Comparison of ENCODE assay signal across 8 cellular contexts in the genomic region with DNA sequence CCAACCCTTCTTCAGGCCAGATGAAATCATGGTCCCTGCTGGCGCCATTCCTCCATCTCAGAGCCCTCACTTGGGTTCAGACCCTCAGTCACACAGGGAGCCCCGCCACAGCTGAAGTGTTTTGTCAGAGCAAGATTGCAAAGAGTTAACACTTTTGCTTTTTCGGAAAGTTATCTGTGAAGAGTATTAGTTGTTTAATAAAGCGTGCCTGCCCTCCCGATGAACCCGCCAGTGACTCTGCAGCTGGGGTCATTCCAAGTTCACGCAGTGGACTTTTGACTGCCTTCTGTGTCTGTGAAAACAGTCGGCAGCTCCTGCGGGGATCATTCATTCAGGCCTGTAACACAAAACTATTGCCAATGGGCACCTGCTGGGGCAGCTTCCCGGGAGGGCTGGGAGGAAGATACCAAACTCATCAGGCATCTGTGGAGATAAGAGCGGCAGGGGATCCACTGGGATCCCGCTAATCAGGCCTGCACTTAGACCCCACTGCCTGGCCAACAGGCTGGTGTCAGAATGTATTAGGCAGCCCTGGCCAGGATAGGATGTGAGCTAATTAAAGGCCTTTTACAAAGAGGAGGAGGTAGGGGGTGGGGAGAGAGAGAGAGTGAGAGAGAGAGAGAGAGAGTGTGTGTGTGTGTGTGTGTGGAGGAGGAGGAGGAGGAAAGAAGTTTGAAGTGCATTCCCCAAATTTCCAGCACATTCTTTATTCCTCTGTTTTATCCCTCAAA.
A peak's percentile ranks its signal among the peaks of the same experiment; 100 is the strongest.
DNase-seq lines count a peak whose midpoint lies in the region; ATAC-seq, FAIRE-seq and TF ChIP-seq lines count a peak whose summit lies in the region.

No MANE protein-coding gene starts in this region.

- H4K20me1 ChIP-seq in GM12878 (ENCODE audit: control insufficient read depth, insufficient read depth) = peaks cover 9% of the 10 kb centered on the region; the same call in 1 of the 2 replicates
- no peaks in the 10 kb centered on the region for H4K20me1 ChIP-seq in HepG2 (ENCODE audit: insufficient read depth, low read length)

- DNase-seq in T-helper 1 cell = no peak
- no peak for DNase-seq in GM12878 (ENCODE audit: low read depth, low spot score)
- peak; percentile 82 for DNase-seq in HepG2 (ENCODE audit: low spot score)
- DNase-seq in thyroid gland = peak; percentile 79 to 85
- DNase-seq in effector CD8-positive, alpha-beta T cell (lab: John Stamatoyannopoulos, UW) = no peak
- DNase-seq in NCI-H748 (lab: John Stamatoyannopoulos, UW; ENCODE audit: unreplicated experiment) = no peak

- TF ChIP-seq POLR2A in GM12878 (IDR thresholded peaks at IDR 0.05; ENCODE audit: low read depth, low read length) = no peak
- no peak for TF ChIP-seq POLR2A in HepG2 (IDR thresholded peaks at IDR 0.05; ENCODE audit: insufficient read depth in 1 of 2, low read depth in 2 of 2, low read length in 2 of 2)
- TF ChIP-seq POLR2A in thyroid gland (IDR thresholded peaks at IDR 0.05) = no peak

- H3K4me1 Mint-ChIP-seq in T-helper 1 cell treated with Interleukin-12 subunit alpha and Interleukin-12 subunit beta and Interleukin-4 antibody, amounts not matched to agents 30 μg/mL and 1 μg/mL, for 36 hours (ENCODE audit: low read depth) = peaks cover 53% of the 10 kb centered on the region

- no peak for TF ChIP-seq RAD21 in GM12878 (IDR thresholded peaks at IDR 0.05; ENCODE audit: insufficient read depth, low read depth, low read length)
- TF ChIP-seq RAD21 in HepG2 (CRISPR knock-in tag; IDR thresholded peaks at IDR 0.05) = no peak

- TF ChIP-seq EP300 in GM12878 (IDR thresholded peaks at IDR 0.05; ENCODE audit: borderline replicate concordance in 1 of 2, control insufficient read depth in 1 of 2, low read depth in 2 of 2, low read length in 2 of 2) (no peak), HepG2 (IDR thresholded peaks at IDR 0.05; ENCODE audit: low read depth in 2 of 2, low read length in 2 of 2) (peak in 1 of 2 experiments; percentile 76; a peak in 2 of 4 replicates), HepG2 (CRISPR knock-in tag; IDR thresholded peaks at IDR 0.05; ENCODE audit: borderline replicate concordance) (no peak)

- POLR2A ChIA-PET in GM12878 (lab: Charles Lee) = interaction anchor here (0.6 kb wide), 4 partner anchors 13 to 1269 kb away, joined by 3 to 4 read pairs (median 4); no protein-coding TSS in a partner anchor
- POLR2A ChIA-PET in HepG2 (lab: Yijun Ruan, JAX) = interaction anchor here (0.9 to 2.2 kb wide), 3 partner anchors 52 to 185 kb away, joined by 3 to 8 read pairs (median 3); no protein-coding TSS in a partner anchor

- no TSS peak for BruUV-seq in GM12878 (replicated peaks; lab: Mats Ljungman, UMichigan)
- BruUV-seq in HepG2 (replicated peaks; lab: Mats Ljungman, UMichigan) = no TSS peak

- RAD21 ChIA-PET in GM12878 (lab: Charles Lee; ENCODE audit: unreplicated experiment) = interaction anchor here (0.8 to 2.0 kb wide), 5 partner anchors 14 to 185 kb away, joined by 3 to 8 read pairs (median 3); no protein-coding TSS in a partner anchor

- H3K27ac ChIP-seq in GM12878 (ENCODE audit: control insufficient read depth, insufficient read depth) (no peak overlapping the region), HepG2 (ENCODE audit: extremely low read length, insufficient read depth, low read length) (no peak overlapping the region), thyroid gland (peak overlapping the region; percentile 45 to 88 (median 79))

- ATAC-seq in GM12878 (0 out of 3 replicates have a peak, but pooled peaks have one; percentile 5), HepG2 (peak; percentile 75), GM21515 (IDR thresholded peaks at IDR 0.05; ENCODE audit: unreplicated experiment) (no peak)

- H3K4me3 ChIP-seq in GM12878 (no peak overlapping the region), HepG2 (replicated peaks in 1 of 3; ENCODE audit: insufficient read depth in 1 of 3, low read depth in 2 of 3, low read length in 3 of 3) (no peak overlapping the region), thyroid gland (replicated peaks in 1 of 3) (no peak overlapping the region)

- H3K9me3 ChIP-seq in GM12878 (replicated peaks; ENCODE audit: control insufficient read depth, insufficient read depth, low read length) = peaks cover 4% of the 10 kb centered on the region; the same call in 2 of the 3 replicates
- H3K9me3 ChIP-seq in HepG2 (ENCODE audit: low read length) = no peaks in the 10 kb centered on the region
- H3K9me3 ChIP-seq in thyroid gland = no peaks in the 10 kb centered on the region

- H3K36me3 Mint-ChIP-seq in T-helper 1 cell treated with Interleukin-12 subunit alpha and Interleukin-12 subunit beta and Interleukin-4 antibody, amounts not matched to agents 30 μg/mL and 1 μg/mL, for 36 hours (ENCODE audit: low read depth) = peaks cover 31% of the 10 kb centered on the region

- SMC1A ChIA-PET in GM12878 (lab: Charles Lee; ENCODE audit: uncharacterized antibody, unreplicated experiment) = interaction anchor here (1.0 to 7.5 kb wide), 9 partner anchors 10 to 186 kb away, joined by 3 to 74 read pairs (median 4); partner anchors contain the start of gene DHRS3

- H3K36me3 ChIP-seq in GM12878 (ENCODE audit: control insufficient read depth in 2 of 2, insufficient read depth in 2 of 2, low read length in 1 of 2) (no peaks in the 10 kb centered on the region), HepG2 (replicated peaks in 1 of 2; ENCODE audit: control insufficient read depth in 1 of 2, insufficient read depth in 2 of 2, low read length in 2 of 2) (no peaks in the 10 kb centered on the region), thyroid gland (no peaks in the 10 kb centered on the region)

- TF ChIP-seq CTCF in GM12878 (IDR thresholded peaks at IDR 0.05 in 2 of 3, conservative IDR thresholded peaks at IDR 0.05 in 1 of 3; ENCODE audit: control insufficient read depth in 2 of 3, extremely low read depth in 1 of 3, insufficient read depth in 1 of 3, low read depth in 3 of 3, low read length in 3 of 3) (no peak), HepG2 (CRISPR knock-in tag; IDR thresholded peaks at IDR 0.05) (no peak), thyroid gland (IDR thresholded peaks at IDR 0.05) (no peak)

- H3K9me3 Mint-ChIP-seq in T-helper 1 cell treated with Interleukin-12 subunit alpha and Interleukin-12 subunit beta and Interleukin-4 antibody, amounts not matched to agents 30 μg/mL and 1 μg/mL, for 36 hours = peaks cover 10% of the 10 kb centered on the region

- peak overlapping the region; percentile 39; the same call in 1 of the 2 replicates for H3K4me2 ChIP-seq in GM12878 (ENCODE audit: control insufficient read depth, insufficient read depth)
- peak overlapping the region; percentile 46 for H3K4me2 ChIP-seq in HepG2 (ENCODE audit: low read depth, low read length)

- in situ Hi-C loops in GM12878 (cut with MboI) (no loop called here), HepG2 (cut with HindIII; ENCODE audit: extremely low pct_ligation_motif_present, low pct_unique_long_range_greater_than_20kb) (no loop called here)

- peak overlapping the region; percentile 31 for H3K4me3 Mint-ChIP-seq in T-helper 1 cell treated with Interleukin-12 subunit alpha and Interleukin-12 subunit beta and Interleukin-4 antibody, amounts not matched to agents 30 μg/mL and 1 μg/mL, for 36 hours

- H3K79me2 ChIP-seq in GM12878 (ENCODE audit: control insufficient read depth, insufficient read depth, low read length) (no peaks in the 10 kb centered on the region), HepG2 (ENCODE audit: insufficient read depth, low read length) (no peaks in the 10 kb centered on the region)

- peaks cover 36% of the 10 kb centered on the region for H3K4me1 ChIP-seq in GM12878 (ENCODE audit: control insufficient read depth, insufficient read depth, low read length)
- H3K4me1 ChIP-seq in HepG2 (ENCODE audit: insufficient read depth, low read length) = peaks cover 63% of the 10 kb centered on the region
- H3K4me1 ChIP-seq in thyroid gland = peaks cover 32 to 47% of the 10 kb centered on the region in 2 donors

- CTCF ChIA-PET in GM12878 (lab: Yijun Ruan, JAX) = interaction anchor here (0.6 to 3.1 kb wide), 6 partner anchors 9 to 186 kb away, joined by 3 to 10 read pairs (median 6); no protein-coding TSS in a partner anchor
- CTCF ChIA-PET in HepG2 (lab: Yijun Ruan, JAX; ENCODE audit: low intra/inter-chr PET ratio, low total read pairs) = no interaction called here

- no peaks in the 10 kb centered on the region for H3K27me3 Mint-ChIP-seq in T-helper 1 cell treated with Interleukin-12 subunit alpha and Interleukin-12 subunit beta and Interleukin-4 antibody, amounts not matched to agents 30 μg/mL and 1 μg/mL, for 36 hours (ENCODE audit: low read depth)

- H3K9ac ChIP-seq in GM12878 (ENCODE audit: control insufficient read depth, insufficient read depth, low read length) = no peak overlapping the region
- H3K9ac ChIP-seq in HepG2 (ENCODE audit: insufficient read depth, low read depth, low read length) = no peak overlapping the region

- no peak for FAIRE-seq in GM12878 (lab: Jason Lieb, UNC)
- peak; percentile 84 for FAIRE-seq in HepG2 (lab: Jason Lieb, UNC)

- H2AFZ ChIP-seq in GM12878 (ENCODE audit: control insufficient read depth, low read depth, low read length) (no peak overlapping the region), HepG2 (ENCODE audit: low read length) (no peak overlapping the region)

- H3K27me3 ChIP-seq in GM12878 (replicated peaks in 1 of 2; ENCODE audit: control insufficient read depth in 2 of 2, insufficient read depth in 2 of 2, low read length in 1 of 2) (no peaks in the 10 kb centered on the region), HepG2 (ENCODE audit: control insufficient read depth in 1 of 2, insufficient read depth in 2 of 2, low read length in 2 of 2) (no peaks in the 10 kb centered on the region), thyroid gland (no peaks in the 10 kb centered on the region)

- WGBS in GM12878 (ENCODE audit: insufficient coverage, insufficient replicate concordance, low lambda C conversion rate, missing lambda C conversion rate) = 92% methylated on average over 12 of the region's 12 CpGs
- 16% methylated on average over 11 of the region's 12 CpGs for WGBS in HepG2 (ENCODE audit: low lambda C conversion rate)
- 37 to 40% methylated on average over 12 of the region's 12 CpGs for WGBS in thyroid gland, 2 donors

- intact Hi-C loops in GM12878 (cut with micrococcal nuclease; ENCODE audit: unreplicated experiment) = loop anchor here (1.0 kb wide), 1 partner anchor 16 kb away; no protein-coding TSS in a partner anchor
- intact Hi-C loops in HepG2 (cut with micrococcal nuclease; ENCODE audit: unreplicated experiment) = loop anchor here (5.0 kb wide), 1 partner anchor 94 kb away; no protein-coding TSS in a partner anchor
- intact Hi-C loops in thyroid gland (cut with DNase I) = no loop called here

- H3K27ac Mint-ChIP-seq in T-helper 1 cell treated with Interleukin-12 subunit alpha and Interleukin-12 subunit beta and Interleukin-4 antibody, amounts not matched to agents 30 μg/mL and 1 μg/mL, for 36 hours = peak overlapping the region; percentile 76

TF ChIP-seq in GM12878, 131 proteins besides CTCF, POLR2A, EP300 and RAD21 (continues in another document):
- TF ChIP-seq NBN (IDR thresholded peaks at IDR 0.05) = peak; percentile 52; the same call in 1 of the 2 replicates
- peak; percentile 7 for TF ChIP-seq ZZZ3 (IDR thresholded peaks at IDR 0.05; ENCODE audit: control insufficient read depth, insufficient read length, low read depth)

TF ChIP-seq in HepG2, 621 proteins besides CTCF, POLR2A, EP300 and RAD21 (continues in another document):
- TF ChIP-seq ZNF331 (CRISPR knock-in tag; IDR thresholded peaks at IDR 0.05) (peak; percentile 28; the same call in 1 of the 2 replicates), ZNF367 (CRISPR knock-in tag; IDR thresholded peaks at IDR 0.05; ENCODE audit: borderline replicate concordance) (no peak)

Comparison
In these comparisons a context has a peak if more than half of its experiments do, and no peak if none do; other contexts are left out.
1. DNase-seq: peak in HepG2 (single experiment) and thyroid gland (2 of 2); none in T-helper 1 cell (0 of 5), GM12878 (single experiment), effector CD8-positive, alpha-beta T cell (single experiment) and NCI-H748 (single experiment).
2. H3K27ac ChIP-seq: peak in thyroid gland (3 of 3); none in GM12878 (single experiment) and HepG2 (single experiment).